In genomic region chr14:71322660-71323250, GRCh38 we compare ENCODE assay signal across 1 cellular context.
TF ChIP-seq lines count a peak whose summit lies in the region.

No MANE protein-coding gene starts in this region.

TF ChIP-seq in GM12878, 131 proteins besides CTCF, POLR2A, EP300 and RAD21 (continued from another document):
- TF ChIP-seq ZNF687 (IDR thresholded peaks at IDR 0.05) (no peak), NBN (IDR thresholded peaks at IDR 0.05) (0 out of 2 replicates have a peak, but pooled peaks have one; percentile 40), CEBPB (IDR thresholded peaks at IDR 0.05; ENCODE audit: borderline replicate concordance in 1 of 2, low read depth in 2 of 2, low read length in 2 of 2) (no peak), JUND (IDR thresholded peaks at IDR 0.05; ENCODE audit: low read depth, low read length) (no peak), MEF2A (IDR thresholded peaks at IDR 0.05; ENCODE audit: insufficient read depth, low read depth, low read length) (no peak), SKIL (IDR thresholded peaks at IDR 0.05; ENCODE audit: low read depth, poor library complexity, severe bottlenecking) (peak; percentile 49), MLLT1 (IDR thresholded peaks at IDR 0.05) (0 out of 2 replicates have a peak, but pooled peaks have one; percentile 16), BMI1 (IDR thresholded peaks at IDR 0.05; ENCODE audit: borderline replicate concordance) (peak; percentile 12; the same call in 1 of the 2 replicates), FOXM1 (IDR thresholded peaks at IDR 0.05; ENCODE audit: low read depth, low read length) (peak; percentile 16; the same call in 1 of the 2 replicates), SPI1 (IDR thresholded peaks at IDR 0.05; ENCODE audit: borderline replicate concordance, insufficient read depth, low read depth, low read length) (0 out of 2 replicates have a peak, but pooled peaks have one; percentile 38), NKRF (conservative IDR thresholded peaks at IDR 0.05) (0 out of 2 replicates have a peak, but pooled peaks have one; percentile 24), RAD51 (IDR thresholded peaks at IDR 0.05) (0 out of 2 replicates have a peak, but pooled peaks have one; percentile 5)
